Comparison of ENCODE assay signal across 8 cellular contexts in the genomic region with DNA sequence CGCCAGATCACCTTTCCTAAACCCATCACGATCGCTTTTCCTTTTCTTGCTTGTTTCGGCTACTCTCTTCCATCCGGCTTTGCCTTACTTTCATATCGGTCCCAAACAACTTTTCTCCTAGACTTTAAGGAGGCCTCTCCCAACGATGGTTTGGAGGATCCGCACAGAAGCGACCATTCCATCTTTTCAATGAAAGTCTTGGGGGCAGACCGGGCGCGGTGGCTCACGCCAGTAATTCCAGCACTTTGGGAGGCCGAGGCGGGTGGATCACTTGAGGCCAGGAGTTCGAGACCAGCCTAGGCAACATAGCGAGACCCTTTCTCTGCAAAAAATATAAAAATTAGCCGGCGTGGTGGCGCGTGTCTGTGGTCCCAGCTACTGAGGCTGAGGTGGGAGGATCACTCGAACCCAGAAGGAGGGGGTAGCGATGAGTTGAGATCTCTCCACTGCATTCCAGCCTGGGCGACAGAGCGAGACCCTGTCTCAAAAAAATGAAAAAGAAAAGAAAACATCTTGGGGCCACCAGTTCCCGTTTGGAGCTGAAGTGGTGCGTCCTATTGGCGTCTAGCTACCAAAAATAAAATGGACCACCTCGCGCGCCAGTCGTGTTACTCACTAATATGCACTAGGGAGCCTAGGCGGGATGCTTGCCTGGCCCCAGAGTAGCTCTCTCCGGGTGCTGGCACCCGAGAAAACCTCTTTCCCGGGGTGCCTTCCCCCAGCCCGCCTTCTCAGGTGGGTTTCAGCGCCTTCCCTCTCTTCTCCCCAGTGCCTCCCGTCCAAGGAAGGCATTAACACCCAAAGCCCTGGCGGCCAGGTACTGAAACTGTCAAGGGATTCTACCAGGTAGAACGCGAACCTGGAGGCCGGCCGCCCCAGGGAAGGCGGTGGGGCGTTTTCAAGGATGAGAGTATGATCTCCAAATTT. TPM values are rescaled to one million over a fixed set of nuclear protein-coding genes. Genes with fewer than 3 reads are reported as not detected.
DNase-seq lines count a peak whose midpoint lies in the region; ATAC-seq and TF ChIP-seq lines count a peak whose summit lies in the region.

No MANE protein-coding gene starts in this region.

- no peak overlapping the region for H2BK15ac ChIP-seq in H9 (ENCODE audit: low read depth, low read length)

- H3K9me3 ChIP-seq in H9 (ENCODE audit: control insufficient read depth, low read depth, low read length) = no peaks in the 10 kb centered on the region

- peak overlapping the region; percentile 15 for H3K9ac ChIP-seq in H9 (ENCODE audit: extremely low read depth, insufficient read length, low read length)

- peak overlapping the region; percentile 18 for H3K27ac ChIP-seq in H9 (ENCODE audit: insufficient read length, low read depth, low read length)

- H3K27ac Mint-ChIP-seq in H9 (peak overlapping the region; percentile 73 to 99 (median 92)), nephron (peak overlapping the region; percentile 71 to 99 (median 98))
- H3K27ac Mint-ChIP-seq in stimulated activated naive CD8-positive, alpha-beta T cell treated with anti-CD3 and anti-CD28 coated beads, Interleukin-15, amount 100 ng/mL, for 72 hours = peak overlapping the region; percentile 99 to 100

- no peak overlapping the region for H2BK5ac ChIP-seq in H9 (ENCODE audit: insufficient read length, low read length)

- no peak overlapping the region for H3T11ph ChIP-seq in H9 (ENCODE audit: low read length)

- DNase-seq in EH (ENCODE audit: low read depth) (peak; percentile 39), H9 (peak; percentile 76), NCI-H345 (lab: John Stamatoyannopoulos, UW) (peak; percentile 67), epithelial cell of esophagus (ENCODE audit: low read depth) (peak; percentile 72), GM19240 (ENCODE audit: insufficient read length, low spot score) (no peak)
- DNase-seq in activated CD8-positive, alpha-beta memory T cell treated with anti-CD3 and anti-CD28 coated beads, Interleukin-2, amount 50 U/mL, for 4 hours = peak; percentile 46
- DNase-seq in stimulated activated naive CD8-positive, alpha-beta T cell treated with anti-CD3 and anti-CD28 coated beads, Interleukin-15, amount 100 ng/mL, for 72 hours = peak; percentile 44 to 53

- no peak overlapping the region for H3K4ac ChIP-seq in H9 (ENCODE audit: low read depth, low read length)

- no peak overlapping the region for H4K8ac ChIP-seq in H9 (replicated peaks; ENCODE audit: insufficient read length, low read depth, low read length)

- TF ChIP-seq CTCF in H9 (conservative IDR thresholded peaks at IDR 0.05) = peak; percentile 72
- peak; percentile 79 for TF ChIP-seq CTCF in epithelial cell of esophagus (IDR thresholded peaks at IDR 0.05; ENCODE audit: insufficient read depth, low read depth, low read length, missing control alignments)
- TF ChIP-seq CTCF in nephron (IDR thresholded peaks at IDR 0.05; ENCODE audit: unreplicated experiment in 3 of 3) = peak; percentile 21 to 31 (median 30)

- WGBS in H9 (ENCODE audit: extremely low coverage, insufficient read length, low lambda C conversion rate) = no CpG with 5 or more reads among the region's 46 CpGs

- peaks cover 5% of the 10 kb centered on the region for H3K23me2 ChIP-seq in H9 (ENCODE audit: insufficient read length, low read depth, low read length, poor library complexity, severe bottlenecking)

- H3K4me1 Mint-ChIP-seq in H9 (peaks cover 5 to 27% of the 10 kb centered on the region in 2 experiments), nephron (peaks cover 30% of the 10 kb centered on the region)
- H3K4me1 Mint-ChIP-seq in stimulated activated naive CD8-positive, alpha-beta T cell treated with anti-CD3 and anti-CD28 coated beads, Interleukin-15, amount 100 ng/mL, for 72 hours = peaks cover 39% of the 10 kb centered on the region

- peak overlapping the region; percentile 93 for H3K4me3 ChIP-seq in epithelial cell of esophagus (ENCODE audit: low read length)

- no peaks in the 10 kb centered on the region for H3K27me3 ChIP-seq in H9 (ENCODE audit: insufficient read depth, low read length)

- H3K9me3 Mint-ChIP-seq in H9 = peaks cover 4 to 8% of the 10 kb centered on the region in 2 experiments; a peak in 3 of 5 replicates
- H3K9me3 Mint-ChIP-seq in nephron = no peaks in the 10 kb centered on the region
- no peaks in the 10 kb centered on the region for H3K9me3 Mint-ChIP-seq in stimulated activated naive CD8-positive, alpha-beta T cell treated with anti-CD3 and anti-CD28 coated beads, Interleukin-15, amount 100 ng/mL, for 72 hours

- no peak overlapping the region for H3K23ac ChIP-seq in H9 (ENCODE audit: insufficient read length, low read depth, low read length)

- no peaks in the 10 kb centered on the region for H4K20me1 ChIP-seq in H9 (ENCODE audit: control insufficient read depth, insufficient read depth, insufficient read length)

- no peak overlapping the region for H3K56ac ChIP-seq in H9 (ENCODE audit: insufficient read length, low read depth, low read length)

- H3K14ac ChIP-seq in H9 (ENCODE audit: insufficient read depth, low read length) = no peak overlapping the region

- no peaks in the 10 kb centered on the region for H3K79me1 ChIP-seq in H9 (ENCODE audit: insufficient read depth, low read depth, low read length, poor library complexity, severe bottlenecking)

- H2BK12ac ChIP-seq in H9 (ENCODE audit: insufficient read length, low read depth, low read length) = no peak overlapping the region

- peaks cover 1% of the 10 kb centered on the region for H3K79me2 ChIP-seq in H9 (ENCODE audit: insufficient read depth, low read length)

- no peak overlapping the region for H4K5ac ChIP-seq in H9 (ENCODE audit: insufficient read length, low read depth, low read length)

- H3K36me3 Mint-ChIP-seq in H9 (ENCODE audit: insufficient read depth in 1 of 3, low read depth in 3 of 3) (peaks cover 2 to 9% (median 7%) of the 10 kb centered on the region in 3 experiments; a peak in 3 of 7 replicates), nephron (ENCODE audit: low read depth) (no peaks in the 10 kb centered on the region)

- no peaks in the 10 kb centered on the region for H3K4me1 ChIP-seq in H9 (ENCODE audit: insufficient read depth, low read length)

- H3K18ac ChIP-seq in H9 (ENCODE audit: insufficient read length, low read depth, low read length) = no peak overlapping the region

- peak; percentile 39 for ATAC-seq in stimulated activated naive CD8-positive, alpha-beta T cell treated with anti-CD3 and anti-CD28 coated beads, Interleukin-15, amount 100 ng/mL, for 72 hours

- no peak overlapping the region for H2AK5ac ChIP-seq in H9 (ENCODE audit: insufficient read length, low read length)

- H3K4me3 Mint-ChIP-seq in H9 (peak overlapping the region; percentile 93 to 100), nephron (peak overlapping the region; percentile 87 to 93 (median 93))
- H3K4me3 Mint-ChIP-seq in stimulated activated naive CD8-positive, alpha-beta T cell treated with anti-CD3 and anti-CD28 coated beads, Interleukin-15, amount 100 ng/mL, for 72 hours = peak overlapping the region; percentile 95 to 99

- H2AFZ ChIP-seq in H9 (ENCODE audit: low read length) = peak overlapping the region; percentile 25

- no peak overlapping the region for H4K91ac ChIP-seq in H9 (ENCODE audit: insufficient read length, low read depth, low read length)

- peaks cover 3% of the 10 kb centered on the region for H3K27me3 Mint-ChIP-seq in H9 (ENCODE audit: low read depth)
- peaks cover 5% of the 10 kb centered on the region for H3K27me3 Mint-ChIP-seq in nephron (ENCODE audit: low read depth)
- H3K27me3 Mint-ChIP-seq in stimulated activated naive CD8-positive, alpha-beta T cell treated with anti-CD3 and anti-CD28 coated beads, Interleukin-15, amount 100 ng/mL, for 72 hours = no peaks in the 10 kb centered on the region

- H2BK120ac ChIP-seq in H9 (ENCODE audit: low read depth, low read length, poor library complexity, severe bottlenecking) = no peak overlapping the region

- peak overlapping the region; percentile 74 for H3K4me2 ChIP-seq in H9 (ENCODE audit: insufficient read depth, insufficient read length, low read length)

- no peak overlapping the region for H2BK20ac ChIP-seq in H9 (ENCODE audit: low read depth, low read length, poor library complexity, severe bottlenecking)

RNA-seq across cellular contexts. Expression of a gene that starts 0.8 kb away (rescaled TPM):
- total RNA-seq in H9 (2021) = 41.8 and 43.3 TPM in 2 replicates
